In the genomic region with DNA sequence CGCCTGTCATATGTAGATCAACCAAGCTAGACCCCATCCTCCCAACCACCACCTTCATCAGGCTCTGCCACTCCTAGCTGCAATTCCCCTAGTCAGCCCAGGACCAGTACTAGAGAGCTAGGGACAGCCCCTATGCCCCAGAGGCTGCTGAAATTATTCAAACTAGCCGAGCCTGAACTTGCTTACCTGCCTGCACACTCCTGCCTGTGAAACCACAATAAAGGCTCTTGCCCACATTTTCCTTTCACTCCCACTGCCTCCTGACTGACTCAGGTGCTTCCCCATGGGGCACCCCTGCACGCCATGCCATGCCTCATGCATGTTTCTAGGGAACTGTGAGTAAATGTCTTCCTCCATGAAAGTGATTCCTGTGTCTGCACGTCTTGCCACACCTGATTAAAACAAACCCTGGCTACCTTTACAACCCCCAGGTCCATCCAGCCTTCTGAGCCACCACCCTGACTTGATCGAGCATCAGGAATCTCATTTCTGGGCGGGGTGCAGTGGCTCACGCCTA, we compare ENCODE assay signal across 8 cellular contexts.
DNase-seq lines count a peak whose midpoint lies in the region; ATAC-seq and TF ChIP-seq lines count a peak whose summit lies in the region.

No MANE protein-coding gene starts in this region.

- ATAC-seq in GM19372 (IDR thresholded peaks at IDR 0.05; ENCODE audit: low read depth, unreplicated experiment) (peak; percentile 75), HG03196 (IDR thresholded peaks at IDR 0.05; ENCODE audit: unreplicated experiment) (peak; percentile 81), SK-N-SH treated with all-trans-retinoic acid at 6 μM for 48 hours (no peak)

- DNase-seq in activated CD8-positive, alpha-beta memory T cell treated with anti-CD3 and anti-CD28 coated beads, Interleukin-2, amount 50 U/mL, for 48 hours = peak; percentile 84
- DNase-seq in stimulated activated CD4-positive, alpha-beta T cell treated with anti-CD3 and anti-CD28 coated beads, Interleukin-12 subunit alpha, Interleukin-12 subunit beta, amount 100 ng/mL, for 4 hours = peak; percentile 73
- DNase-seq in NCI-H82 treated with DMSO at 0.1 percent for 48 hours (lab: John Stamatoyannopoulos, UW; ENCODE audit: unreplicated experiment) (no peak), AG20443 (ENCODE audit: low spot score) (no peak), Ammon's horn (ENCODE audit: low spot score) (no peak)

TF ChIP-seq in SK-N-SH treated with all-trans-retinoic acid at 6 μM for 48 hours, 23 proteins besides CTCF, POLR2A, EP300 and RAD21:
- TF ChIP-seq, protein P1, sequence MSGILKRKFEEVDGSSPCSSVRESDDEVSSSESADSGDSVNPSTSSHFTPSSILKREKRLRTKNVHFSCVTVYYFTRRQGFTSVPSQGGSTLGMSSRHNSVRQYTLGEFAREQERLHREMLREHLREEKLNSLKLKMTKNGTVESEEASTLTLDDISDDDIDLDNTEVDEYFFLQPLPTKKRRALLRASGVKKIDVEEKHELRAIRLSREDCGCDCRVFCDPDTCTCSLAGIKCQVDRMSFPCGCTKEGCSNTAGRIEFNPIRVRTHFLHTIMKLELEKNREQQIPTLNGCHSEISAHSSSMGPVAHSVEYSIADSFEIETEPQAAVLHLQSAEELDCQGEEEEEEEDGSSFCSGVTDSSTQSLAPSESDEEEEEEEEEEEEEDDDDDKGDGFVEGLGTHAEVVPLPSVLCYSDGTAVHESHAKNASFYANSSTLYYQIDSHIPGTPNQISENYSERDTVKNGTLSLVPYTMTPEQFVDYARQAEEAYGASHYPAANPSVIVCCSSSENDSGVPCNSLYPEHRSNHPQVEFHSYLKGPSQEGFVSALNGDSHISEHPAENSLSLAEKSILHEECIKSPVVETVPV (CRISPR knock-in tag; IDR thresholded peaks at IDR 0.05) = no peak
- TF ChIP-seq RARB (CRISPR knock-in tag; IDR thresholded peaks at IDR 0.05) = no peak
- TF ChIP-seq, protein P2, sequence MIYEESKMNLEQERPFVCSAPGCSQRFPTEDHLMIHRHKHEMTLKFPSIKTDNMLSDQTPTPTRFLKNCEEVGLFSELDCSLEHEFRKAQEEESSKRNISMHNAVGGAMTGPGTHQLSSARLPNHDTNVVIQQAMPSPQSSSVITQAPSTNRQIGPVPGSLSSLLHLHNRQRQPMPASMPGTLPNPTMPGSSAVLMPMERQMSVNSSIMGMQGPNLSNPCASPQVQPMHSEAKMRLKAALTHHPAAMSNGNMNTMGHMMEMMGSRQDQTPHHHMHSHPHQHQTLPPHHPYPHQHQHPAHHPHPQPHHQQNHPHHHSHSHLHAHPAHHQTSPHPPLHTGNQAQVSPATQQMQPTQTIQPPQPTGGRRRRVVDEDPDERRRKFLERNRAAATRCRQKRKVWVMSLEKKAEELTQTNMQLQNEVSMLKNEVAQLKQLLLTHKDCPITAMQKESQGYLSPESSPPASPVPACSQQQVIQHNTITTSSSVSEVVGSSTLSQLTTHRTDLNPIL (CRISPR knock-in tag; IDR thresholded peaks at IDR 0.05; ENCODE audit: low read depth) = no peak
- TF ChIP-seq CSDC2 (CRISPR knock-in tag; IDR thresholded peaks at IDR 0.05) = no peak
- TF ChIP-seq, protein P3, sequence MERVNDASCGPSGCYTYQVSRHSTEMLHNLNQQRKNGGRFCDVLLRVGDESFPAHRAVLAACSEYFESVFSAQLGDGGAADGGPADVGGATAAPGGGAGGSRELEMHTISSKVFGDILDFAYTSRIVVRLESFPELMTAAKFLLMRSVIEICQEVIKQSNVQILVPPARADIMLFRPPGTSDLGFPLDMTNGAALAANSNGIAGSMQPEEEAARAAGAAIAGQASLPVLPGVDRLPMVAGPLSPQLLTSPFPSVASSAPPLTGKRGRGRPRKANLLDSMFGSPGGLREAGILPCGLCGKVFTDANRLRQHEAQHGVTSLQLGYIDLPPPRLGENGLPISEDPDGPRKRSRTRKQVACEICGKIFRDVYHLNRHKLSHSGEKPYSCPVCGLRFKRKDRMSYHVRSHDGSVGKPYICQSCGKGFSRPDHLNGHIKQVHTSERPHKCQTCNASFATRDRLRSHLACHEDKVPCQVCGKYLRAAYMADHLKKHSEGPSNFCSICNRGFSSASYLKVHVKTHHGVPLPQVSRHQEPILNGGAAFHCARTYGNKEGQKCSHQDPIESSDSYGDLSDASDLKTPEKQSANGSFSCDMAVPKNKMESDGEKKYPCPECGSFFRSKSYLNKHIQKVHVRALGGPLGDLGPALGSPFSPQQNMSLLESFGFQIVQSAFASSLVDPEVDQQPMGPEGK (CRISPR knock-in tag; IDR thresholded peaks at IDR 0.05; ENCODE audit: borderline replicate concordance) = no peak
- TF ChIP-seq GLIS3 (CRISPR knock-in tag; IDR thresholded peaks at IDR 0.05) = no peak
- TF ChIP-seq, protein P4, sequence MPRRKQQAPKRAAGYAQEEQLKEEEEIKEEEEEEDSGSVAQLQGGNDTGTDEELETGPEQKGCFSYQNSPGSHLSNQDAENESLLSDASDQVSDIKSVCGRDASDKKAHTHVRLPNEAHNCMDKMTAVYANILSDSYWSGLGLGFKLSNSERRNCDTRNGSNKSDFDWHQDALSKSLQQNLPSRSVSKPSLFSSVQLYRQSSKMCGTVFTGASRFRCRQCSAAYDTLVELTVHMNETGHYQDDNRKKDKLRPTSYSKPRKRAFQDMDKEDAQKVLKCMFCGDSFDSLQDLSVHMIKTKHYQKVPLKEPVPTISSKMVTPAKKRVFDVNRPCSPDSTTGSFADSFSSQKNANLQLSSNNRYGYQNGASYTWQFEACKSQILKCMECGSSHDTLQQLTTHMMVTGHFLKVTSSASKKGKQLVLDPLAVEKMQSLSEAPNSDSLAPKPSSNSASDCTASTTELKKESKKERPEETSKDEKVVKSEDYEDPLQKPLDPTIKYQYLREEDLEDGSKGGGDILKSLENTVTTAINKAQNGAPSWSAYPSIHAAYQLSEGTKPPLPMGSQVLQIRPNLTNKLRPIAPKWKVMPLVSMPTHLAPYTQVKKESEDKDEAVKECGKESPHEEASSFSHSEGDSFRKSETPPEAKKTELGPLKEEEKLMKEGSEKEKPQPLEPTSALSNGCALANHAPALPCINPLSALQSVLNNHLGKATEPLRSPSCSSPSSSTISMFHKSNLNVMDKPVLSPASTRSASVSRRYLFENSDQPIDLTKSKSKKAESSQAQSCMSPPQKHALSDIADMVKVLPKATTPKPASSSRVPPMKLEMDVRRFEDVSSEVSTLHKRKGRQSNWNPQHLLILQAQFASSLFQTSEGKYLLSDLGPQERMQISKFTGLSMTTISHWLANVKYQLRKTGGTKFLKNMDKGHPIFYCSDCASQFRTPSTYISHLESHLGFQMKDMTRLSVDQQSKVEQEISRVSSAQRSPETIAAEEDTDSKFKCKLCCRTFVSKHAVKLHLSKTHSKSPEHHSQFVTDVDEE (CRISPR knock-in tag; IDR thresholded peaks at IDR 0.05) = no peak
- TF ChIP-seq, protein P5, sequence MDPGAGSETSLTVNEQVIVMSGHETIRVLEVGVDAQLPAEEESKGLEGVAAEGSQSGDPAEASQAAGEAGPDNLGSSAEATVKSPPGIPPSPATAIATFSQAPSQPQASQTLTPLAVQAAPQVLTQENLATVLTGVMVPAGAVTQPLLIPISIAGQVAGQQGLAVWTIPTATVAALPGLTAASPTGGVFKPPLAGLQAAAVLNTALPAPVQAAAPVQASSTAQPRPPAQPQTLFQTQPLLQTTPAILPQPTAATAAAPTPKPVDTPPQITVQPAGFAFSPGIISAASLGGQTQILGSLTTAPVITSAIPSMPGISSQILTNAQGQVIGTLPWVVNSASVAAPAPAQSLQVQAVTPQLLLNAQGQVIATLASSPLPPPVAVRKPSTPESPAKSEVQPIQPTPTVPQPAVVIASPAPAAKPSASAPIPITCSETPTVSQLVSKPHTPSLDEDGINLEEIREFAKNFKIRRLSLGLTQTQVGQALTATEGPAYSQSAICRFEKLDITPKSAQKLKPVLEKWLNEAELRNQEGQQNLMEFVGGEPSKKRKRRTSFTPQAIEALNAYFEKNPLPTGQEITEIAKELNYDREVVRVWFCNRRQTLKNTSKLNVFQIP (CRISPR knock-in tag; IDR thresholded peaks at IDR 0.05; ENCODE audit: borderline replicate concordance, low read depth) = no peak
- no peak for TF ChIP-seq SNAI2 (CRISPR knock-in tag; IDR thresholded peaks at IDR 0.05)
- no peak for TF ChIP-seq ZNF70 (CRISPR knock-in tag; IDR thresholded peaks at IDR 0.05)
- TF ChIP-seq TOX (CRISPR knock-in tag; IDR thresholded peaks at IDR 0.05; ENCODE audit: borderline replicate concordance) = no peak
- no peak for TF ChIP-seq TCF4 (CRISPR knock-in tag; IDR thresholded peaks at IDR 0.05; ENCODE audit: borderline replicate concordance)
- no peak for TF ChIP-seq ZC3H10 (CRISPR knock-in tag; IDR thresholded peaks at IDR 0.05)
- TF ChIP-seq ISL1 (CRISPR knock-in tag; IDR thresholded peaks at IDR 0.05) = no peak

Comparison
In these comparisons a context has a peak if more than half of its experiments do, and no peak if none do; other contexts are left out.
1. DNase-seq: peak in activated CD8-positive, alpha-beta memory T cell treated with anti-CD3 and anti-CD28 coated beads, Interleukin-2, amount 50 U/mL, for 48 hours (single experiment) and stimulated activated CD4-positive, alpha-beta T cell treated with anti-CD3 and anti-CD28 coated beads, Interleukin-12 subunit alpha, Interleukin-12 subunit beta, amount 100 ng/mL, for 4 hours (single experiment); none in NCI-H82 treated with DMSO at 0.1 percent for 48 hours (single experiment), AG20443 (single experiment) and Ammon's horn (single experiment).